Comparison of ENCODE assay signal across 21 cellular contexts in genomic region chr11:2477936-2478335, GRCh38. TPM values are rescaled to one million over a fixed set of nuclear protein-coding genes. Genes with fewer than 3 reads are reported as not detected.
DNase-seq lines count a peak whose midpoint lies in the region; ATAC-seq and TF ChIP-seq lines count a peak whose summit lies in the region.
"Had no signal": no experiment of that assay in that cellular context is flagged by ENCODE, and none has a peak within 500 bp of the region (broad histone marks: within the 10 kb centered on the region; RNA-seq: fewer than 3 reads in every experiment).

No MANE protein-coding gene starts in this region.

- H3K4me1 ChIP-seq in adrenal gland (replicated peaks in 1 of 2), result peaks cover 50 to 71% of the 10 kb centered on the region in 2 donors
- peaks cover 0 to 16% of the 10 kb centered on the region in 2 donors for H3K4me1 ChIP-seq in left lung

- H3K9me3 ChIP-seq in adrenal gland (replicated peaks in 1 of 3) (no peaks in the 10 kb centered on the region), left lung (peaks cover 0 to 15% of the 10 kb centered on the region in 2 donors)

- no peak for TF ChIP-seq CTCF in adrenal gland (IDR thresholded peaks at IDR 0.05)
- TF ChIP-seq CTCF in left lung (IDR thresholded peaks at IDR 0.05), result no peak

- intact Hi-C loops in left cardiac atrium (cut with DNase I) (no loop called here), Right ventricle myocardium superior (cut with DNase I) (no loop called here), adrenal gland (cut with DNase I) (no loop called here), left lung (cut with DNase I) (no loop called here)

- WGBS in adrenal gland, 4 donors, result 41 to 65% (median 52%) methylated on average over 8 of the region's 8 CpGs

- H3K27me3 ChIP-seq in adrenal gland (no peaks in the 10 kb centered on the region), left lung (no peaks in the 10 kb centered on the region)
- H3K27me3 ChIP-seq: BLaER1 had no signal

- peak; percentile 25 to 30 for ATAC-seq in left cardiac atrium
- no peak for ATAC-seq in Right ventricle myocardium superior (ENCODE audit: poor library complexity)
- no peak for ATAC-seq in HG03432 (IDR thresholded peaks at IDR 0.05; ENCODE audit: unreplicated experiment)
- no peak for ATAC-seq in left lung
- ATAC-seq: GM12878, HepG2 had no signal

- TF ChIP-seq POLR2A in adrenal gland (IDR thresholded peaks at IDR 0.05), result peak in 1 of 2 donors; percentile 20

- H3K36me3 ChIP-seq in adrenal gland (replicated peaks in 1 of 2) (no peaks in the 10 kb centered on the region), left lung (no peaks in the 10 kb centered on the region)

- peak overlapping the region in 4 of 5 donors; percentile 46 to 84 (median 76) for H3K27ac ChIP-seq in adrenal gland
- no peak overlapping the region for H3K27ac ChIP-seq in left lung
- H3K27ac ChIP-seq: 22Rv1, BLaER1 had no signal

- DNase-seq in left cardiac atrium (no peak), Right ventricle myocardium superior (no peak), adrenal gland (peak; percentile 58 to 85 (median 69)), myocyte (ENCODE audit: low read depth) (peak; percentile 82), ureter (ENCODE audit: low spot score) (peak; percentile 32), left lung (no peak)
- DNase-seq: AML-193; Calu3; CD4-positive, CD25-positive, alpha-beta regulatory T cell; DMS 273 treated with DMSO at 0.1 percent for 48 hours; DMS79; HCEC 1CT; HFFc6 had no signal

- H3K4me3 ChIP-seq in adrenal gland (no peak overlapping the region), left lung (no peak overlapping the region)
- H3K4me3 ChIP-seq: BLaER1, GM12878 had no signal

RNA-seq across cellular contexts. Expression of gene KCNQ1, which starts 33.1 kb away (rescaled TPM):
- total RNA-seq in left cardiac atrium (10 to 100 TPM; 33.5 to 39.7 TPM), Right ventricle myocardium superior (33.4 TPM), adrenal gland (100 to 1,000 TPM; 305 to 447 (median 355) TPM), myocyte (0.32 TPM in 1 of 2 replicates, not detected in the other), ureter (63.0 TPM), left lung (10 to 100 TPM; 33.7 to 37.7 TPM)
- 100 to 1,000 TPM; 158 to 231 (median 182) TPM for polyA plus RNA-seq in adrenal gland
- 0.09 TPM for polyA plus RNA-seq in myocyte (2012)
- total RNA-seq: A673, HFFc6 had no signal

RNA-seq across cellular contexts. Expression of gene TRPM5, which starts 33.6 kb away (rescaled TPM):
- total RNA-seq in left cardiac atrium (not detected), Right ventricle myocardium superior (not detected), adrenal gland (1 to 10 TPM in 3 of 8 donors, under 1 TPM in 5; 0.32 to 2.4 (median 0.83) TPM), myocyte (not detected in 2 replicates), ureter (0.60 TPM), left lung (not detected)
- polyA plus RNA-seq in adrenal gland, result 1 to 10 TPM in 2 of 3 donors, not detected in 1; 3.0 to 7.4 TPM
- not detected for polyA plus RNA-seq in myocyte (2012)
- total RNA-seq: A673, Calu3, G401, GM12878, H4, HepG2, HFFc6 had no signal
- polyA plus RNA-seq: CD4-positive, CD25-positive, alpha-beta regulatory T cell; GM12878 had no signal

Comparison
In these comparisons a context has a peak if more than half of its experiments do, and no peak if none do; other contexts are left out.
1. ATAC-seq: peak in left cardiac atrium (2 of 2); none in Right ventricle myocardium superior (single experiment), HG03432 (single experiment) and left lung (single experiment).
2. DNase-seq: peak in adrenal gland (7 of 7), myocyte (single experiment) and ureter (single experiment); none in left cardiac atrium (single experiment), Right ventricle myocardium superior (single experiment) and left lung (0 of 2).
3. H3K27ac ChIP-seq: peak in adrenal gland (4 of 5); none in left lung (0 of 2).
4. RNA of gene KCNQ1, which starts 33.1 kb away (total RNA-seq): 305 to 447 TPM in adrenal gland, 63.0 TPM in ureter (single experiment), 33.5 to 39.7 TPM in left cardiac atrium, 33.7 to 37.7 TPM in left lung and 33.4 TPM in Right ventricle myocardium superior (single experiment); 0.32 TPM in myocyte; every median in the first group is over 10 times any median in the second.